17 cellular contexts compared by ENCODE assay signal in the genomic region with DNA sequence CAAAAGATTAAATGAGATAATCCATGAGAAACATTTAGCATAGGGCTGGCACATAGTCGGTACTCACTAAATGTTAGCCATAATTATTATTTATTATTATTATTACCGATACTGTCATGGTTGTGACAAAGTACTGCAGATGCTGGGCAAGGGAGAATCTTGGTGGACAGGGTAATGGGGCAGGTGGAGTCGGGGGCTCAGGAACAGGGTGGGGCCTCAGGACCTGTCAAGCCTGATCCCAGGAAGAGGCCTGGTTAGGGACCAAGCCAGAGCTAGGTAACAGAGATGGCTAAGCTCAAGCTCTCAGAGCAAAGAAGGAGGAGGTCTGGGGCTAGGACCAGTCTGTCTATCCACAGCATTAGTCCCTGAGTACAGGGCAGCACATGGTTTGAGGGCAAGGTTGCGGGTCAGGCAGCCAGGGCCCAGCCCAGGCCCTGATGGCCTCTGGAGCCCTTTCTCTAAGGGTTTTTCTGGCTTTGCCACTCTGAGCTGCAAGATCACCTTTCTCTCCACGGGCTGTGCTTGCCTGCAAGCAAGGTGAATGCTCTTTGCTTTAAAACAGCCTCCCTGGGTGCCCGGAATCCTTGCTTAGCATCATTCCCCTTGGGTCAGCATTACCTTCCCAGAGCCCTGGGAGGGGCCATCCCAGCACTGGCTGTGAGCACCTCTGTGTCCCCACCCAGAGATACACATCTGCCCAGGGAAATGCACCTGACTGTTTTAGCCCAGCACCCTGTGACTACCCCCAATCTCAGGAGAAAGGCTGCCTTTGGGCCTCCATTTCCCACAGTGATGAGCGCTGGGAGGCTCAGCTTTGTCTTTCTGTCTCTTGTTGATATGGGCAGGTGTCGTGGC.
"Had no signal": no experiment of that assay in that cellular context is flagged by ENCODE, and none has a peak within 500 bp of the region (broad histone marks: within the 10 kb centered on the region; RNA-seq: fewer than 3 reads in every experiment).

No MANE protein-coding gene starts in this region.

- H3K4me3 ChIP-seq: ascending aorta, breast epithelium, dorsolateral prefrontal cortex, gastroesophageal sphincter, right atrium auricular region, skin epidermis, tibial nerve had no signal

- H3K27me3 ChIP-seq: ascending aorta, breast epithelium, dorsolateral prefrontal cortex, neutrophil, right atrium auricular region had no signal

- H3K27ac ChIP-seq: ascending aorta, breast epithelium, dorsolateral prefrontal cortex, gastroesophageal sphincter, neutrophil, right atrium auricular region, skin epidermis, tibial nerve had no signal

- ATAC-seq: gastroesophageal sphincter had no signal

- H3K9me3 ChIP-seq: ascending aorta, breast epithelium, gastroesophageal sphincter, neutrophil, right atrium auricular region, tibial nerve had no signal

- H3K4me1 ChIP-seq: ascending aorta, breast epithelium, gastroesophageal sphincter, tibial nerve had no signal

- DNase-seq: activated CD4-positive, alpha-beta T cell treated with anti-CD3 and anti-CD28 coated beads, Interleukin-2, amount 50 U/mL, for 48 hours; activated CD4-positive, CD25-positive, alpha-beta regulatory T cell treated with anti-CD3 and anti-CD28 coated beads, Interleukin-2, amount 50 U/mL, for 72 hours; activated naive CD4-positive, alpha-beta T cell treated with Interleukin-2 at 50 U/mL for 16 hours; dorsolateral prefrontal cortex; mammary epithelial cell; naive B cell; stimulated activated CD4-positive, alpha-beta T cell treated with anti-CD3 and anti-CD28 coated beads, Interleukin-15, amount 100 ng/mL, for 24 hours; stimulated activated CD4-positive, alpha-beta T cell treated with anti-CD3 and anti-CD28 coated beads, Interleukin-4, amount 100 ng/mL, for 1 hour; stimulated activated naive CD4-positive, alpha-beta T cell; substantia nigra had no signal

- H3K36me3 ChIP-seq: ascending aorta, breast epithelium, gastroesophageal sphincter, neutrophil, right atrium auricular region, tibial nerve had no signal
